Comparison of ENCODE assay signal across 8 cellular contexts in the genomic region with DNA sequence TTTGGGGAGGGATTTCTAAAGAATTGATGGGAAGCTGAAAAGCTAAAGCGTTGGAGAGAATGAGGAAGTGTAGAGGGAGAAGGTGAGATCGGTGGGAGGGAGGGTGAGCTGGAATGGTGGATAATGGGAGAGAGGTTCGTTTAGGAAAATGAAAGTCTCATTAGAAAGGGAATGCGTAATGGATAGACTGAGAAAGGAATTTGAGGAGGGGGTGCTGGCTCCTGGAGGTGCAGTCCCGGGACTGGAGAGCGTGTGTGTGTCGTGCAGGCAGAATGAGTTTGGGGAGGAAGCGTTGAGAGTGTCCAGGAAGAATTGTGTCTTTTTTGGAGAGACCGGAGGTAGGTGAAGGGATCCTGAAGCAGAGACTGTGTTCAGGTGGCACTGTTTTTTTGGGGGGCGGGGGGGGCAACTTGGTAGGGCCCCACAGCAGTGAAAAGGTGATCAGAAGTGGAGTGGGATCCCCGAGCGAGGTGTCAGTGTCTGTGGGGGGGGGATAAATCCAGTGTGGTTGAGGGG. TPM values are rescaled to one million over a fixed set of nuclear protein-coding genes. Genes with fewer than 3 reads are reported as not detected.
DNase-seq lines count a peak whose midpoint lies in the region; ATAC-seq and TF ChIP-seq lines count a peak whose summit lies in the region.

No MANE protein-coding gene starts in this region.

- peak overlapping the region; percentile 85 to 99 for H3K27ac ChIP-seq in lung (ENCODE audit: low read depth in 1 of 2, low read length in 1 of 2)
- H3K27ac ChIP-seq in uterus, result peak overlapping the region; percentile 98

- H3K36me3 ChIP-seq in lung (ENCODE audit: control insufficient read depth in 2 of 2, insufficient read depth in 2 of 2, low read length in 2 of 2) (no peaks in the 10 kb centered on the region), uterus (no peaks in the 10 kb centered on the region)

- peaks cover 15 to 18% of the 10 kb centered on the region in 2 donors for H3K4me1 ChIP-seq in lung (ENCODE audit: control insufficient read depth in 2 of 2, insufficient read depth in 2 of 2, low read length in 2 of 2)
- peaks cover 11 to 13% of the 10 kb centered on the region in 2 donors for H3K4me1 ChIP-seq in uterus

- intact Hi-C loops in Right ventricle myocardium inferior (cut with DNase I), result loop anchor here (2.0 to 5.0 kb wide), 2 partner anchors 16 to 203 kb away; no protein-coding TSS in a partner anchor
- intact Hi-C loops in left ventricle myocardium superior (cut with micrococcal nuclease), result loop anchor here (2.0 kb wide), 1 partner anchor 26 kb away; no protein-coding TSS in a partner anchor
- intact Hi-C loops in uterus (cut with DNase I; ENCODE audit: low total_unique reads), result no loop called here

- no peak for TF ChIP-seq CTCF in astrocyte of the spinal cord (IDR thresholded peaks at IDR 0.05; ENCODE audit: low read depth, low read length)
- TF ChIP-seq CTCF in lung (IDR thresholded peaks at IDR 0.05; ENCODE audit: control extremely low read depth, extremely low read depth), result no peak
- no peak for TF ChIP-seq CTCF in uterus (IDR thresholded peaks at IDR 0.05)

- ATAC-seq in Right ventricle myocardium inferior (no peak), left ventricle myocardium superior (no peak), lung (ENCODE audit: insufficient read depth, low FRiP score) (no peak), GM19463 (IDR thresholded peaks at IDR 0.05; ENCODE audit: unreplicated experiment) (no peak), GM21381 (IDR thresholded peaks at IDR 0.05; ENCODE audit: unreplicated experiment) (no peak)

- in situ Hi-C loops in astrocyte of the spinal cord (cut with HindIII; ENCODE audit: low sequenced_read_pairs), result no loop called here

- WGBS in lung, 2 donors, result 0% methylated on average over 12 of the region's 12 CpGs

- H3K27me3 ChIP-seq in lung (ENCODE audit: control insufficient read depth, insufficient read depth) (no peaks in the 10 kb centered on the region), uterus (no peaks in the 10 kb centered on the region)

- no peak for TF ChIP-seq POLR2A in uterus (IDR thresholded peaks at IDR 0.05)

- H3K4me3 ChIP-seq in astrocyte of the spinal cord (ENCODE audit: low read depth, low read length), result peak overlapping the region; percentile 100
- H3K4me3 ChIP-seq in lung, result peak overlapping the region; percentile 96
- H3K4me3 ChIP-seq in uterus, result peak overlapping the region; percentile 97 to 99

- peak; percentile 16 for DNase-seq in Right ventricle myocardium inferior (ENCODE audit: missing footprints)
- DNase-seq in left ventricle myocardium superior, result no peak
- DNase-seq in astrocyte of the spinal cord (ENCODE audit: low read depth, low spot score), result no peak
- no peak for DNase-seq in lung (ENCODE audit: low spot score)
- no peak for DNase-seq in uterus
- no peak for DNase-seq in 8988T

- H3K9me3 ChIP-seq in lung (ENCODE audit: control insufficient read depth in 2 of 2, insufficient read depth in 1 of 2, low read length in 1 of 2), result no peaks in the 10 kb centered on the region
- H3K9me3 ChIP-seq in uterus, result no peaks in the 10 kb centered on the region

RNA-seq across cellular contexts. Expression of gene ACTN4, which starts 1.4 kb away (rescaled TPM):
- 145 TPM for total RNA-seq in Right ventricle myocardium inferior
- total RNA-seq in left ventricle myocardium superior, result 131 TPM
- total RNA-seq in lung, result 100 to 1,000 TPM; 339 to 552 TPM
- polyA plus RNA-seq in lung, result 100 to 1,000 TPM; 229 to 394 TPM
- 100 to 1,000 TPM; 259 to 844 (median 429) TPM for total RNA-seq in uterus

RNA-seq across cellular contexts. Expression of gene EIF3K, which starts 29.9 kb away (rescaled TPM):
- 660 TPM for total RNA-seq in Right ventricle myocardium inferior
- 674 TPM for total RNA-seq in left ventricle myocardium superior
- total RNA-seq in lung, result 100 to 1,000 TPM; 142 to 243 TPM
- polyA plus RNA-seq in lung, result 100 to 1,000 TPM; 266 to 344 TPM
- total RNA-seq in uterus, result 100 to 1,000 TPM; 211 to 441 (median 246) TPM

RNA-seq across cellular contexts. Expression of gene MAP4K1, which starts 31.1 kb away (rescaled TPM):
- total RNA-seq in Right ventricle myocardium inferior (3.1 TPM), left ventricle myocardium superior (1.8 TPM), lung (1 to 10 TPM; 4.0 to 9.8 TPM), uterus (1 to 10 TPM in 2 of 4 donors, under 1 TPM in 1, not detected in 1; 0.55 to 4.5 (median 3.6) TPM)
- 10 to 100 TPM in 1 of 2 donors, 1 to 10 TPM in 1; 7.0 to 13.1 TPM for polyA plus RNA-seq in lung
